In the genomic region with DNA sequence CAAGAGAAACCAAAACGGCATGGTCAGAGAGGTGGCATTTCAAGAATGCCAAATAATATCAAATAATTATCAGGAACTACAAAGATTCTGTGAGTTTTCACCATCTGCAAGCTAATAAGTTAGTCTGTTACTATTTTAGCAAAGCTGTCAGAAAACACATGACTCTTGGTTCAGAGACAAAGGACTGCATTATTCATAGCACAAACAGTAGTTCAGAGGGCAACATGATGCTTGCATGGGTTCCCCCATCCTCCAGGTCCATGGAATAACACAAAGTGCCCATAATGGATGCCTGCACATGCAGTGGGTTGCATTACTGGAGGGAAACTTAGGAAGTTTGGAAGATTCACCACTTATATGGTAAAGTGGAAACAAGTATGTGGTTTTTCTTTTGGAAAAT, we compare ENCODE assay signal across 19 cellular contexts.
A peak's percentile ranks its signal among the peaks of the same experiment; 100 is the strongest.
DNase-seq lines count a peak whose midpoint lies in the region; ATAC-seq and TF ChIP-seq lines count a peak whose summit lies in the region.
"Had no signal": no experiment of that assay in that cellular context is flagged by ENCODE, and none has a peak within 500 bp of the region (broad histone marks: within the 10 kb centered on the region; RNA-seq: fewer than 3 reads in every experiment).

No MANE protein-coding gene starts in this region.

- H3K4ac ChIP-seq in neuronal stem cell (ENCODE audit: low read length), result no peak overlapping the region

- peaks cover 0 to 1% of the 10 kb centered on the region in 2 donors for H3K9me3 ChIP-seq in neuronal stem cell (replicated peaks in 1 of 2; ENCODE audit: control insufficient read depth in 2 of 2, insufficient read depth in 1 of 2, low read depth in 1 of 2, low read length in 2 of 2)
- no peaks in the 10 kb centered on the region for H3K9me3 ChIP-seq in testis
- no peaks in the 10 kb centered on the region for H3K9me3 ChIP-seq in thyroid gland
- H3K9me3 ChIP-seq: BLaER1 had no signal

- H2AK5ac ChIP-seq in neuronal stem cell (ENCODE audit: low read depth, low read length), result no peak overlapping the region

- H3K4me2 ChIP-seq in neuronal stem cell (ENCODE audit: insufficient read depth, low read length, poor library complexity, severe bottlenecking), result no peak overlapping the region
- H3K4me2 ChIP-seq: BLaER1, GM23338 had no signal

- intact Hi-C loops in testis (cut with DNase I; ENCODE audit: low total_unique reads) (no loop called here), thyroid gland (cut with DNase I) (no loop called here)

- H2BK12ac ChIP-seq in neuronal stem cell (ENCODE audit: low read length), result no peak overlapping the region

- no peak overlapping the region for H2BK5ac ChIP-seq in neuronal stem cell (ENCODE audit: low read length)

- H2BK120ac ChIP-seq in neuronal stem cell (ENCODE audit: low read depth, low read length), result no peak overlapping the region

- H3K14ac ChIP-seq in neuronal stem cell (ENCODE audit: low read length), result no peak overlapping the region

- DNase-seq in EL (peak; percentile 5), fibroblast of pulmonary artery (ENCODE audit: low read depth) (peak; percentile 1), neuronal stem cell (ENCODE audit: low spot score) (no peak), testis (peak; percentile 55), T1000 (lab: John Stamatoyannopoulos, UW) (no peak), thyroid gland (no peak)
- DNase-seq: ACHN; CD8-positive, alpha-beta T cell; DMS79; NCI-H1417 treated with DMSO at 0.1 percent for 48 hours; NCI-H2029; NCI-H2171 treated with DMSO at 0.1 percent for 48 hours; NCI-H446 treated with DMSO at 0.1 percent for 48 hours; NK-92 treated with Interleukin-12 subunit alpha and Interleukin-12 subunit beta, amount 100 ng/mL, for 24 hours; SHP77 treated with DMSO at 0.1 percent for 48 hours had no signal

- H4K8ac ChIP-seq in neuronal stem cell (ENCODE audit: low read depth, low read length), result no peak overlapping the region

- H3K4me1 ChIP-seq in neuronal stem cell (ENCODE audit: control insufficient read depth in 2 of 2, insufficient read depth in 1 of 2, low read depth in 1 of 2, low read length in 2 of 2) (peaks cover 2 to 8% of the 10 kb centered on the region in 2 donors), testis (peaks cover 12% of the 10 kb centered on the region), thyroid gland (no peaks in the 10 kb centered on the region)
- H3K4me1 ChIP-seq: BLaER1 had no signal

- no peak overlapping the region for H4K91ac ChIP-seq in neuronal stem cell (ENCODE audit: low read depth, low read length, poor library complexity)

- H3K27me3 ChIP-seq in neuronal stem cell (ENCODE audit: control insufficient read depth in 3 of 3, insufficient read depth in 3 of 3, low read depth in 1 of 3, low read length in 3 of 3) (no peaks in the 10 kb centered on the region), testis (no peaks in the 10 kb centered on the region), thyroid gland (no peaks in the 10 kb centered on the region)
- H3K27me3 ChIP-seq: BLaER1 had no signal

- no peaks in the 10 kb centered on the region for H3K79me1 ChIP-seq in neuronal stem cell (ENCODE audit: low read depth, low read length)

- TF ChIP-seq POLR2A in testis (IDR thresholded peaks at IDR 0.05) (no peak), thyroid gland (IDR thresholded peaks at IDR 0.05) (no peak)

- no peak overlapping the region for H3K27ac ChIP-seq in neuronal stem cell (replicated peaks; ENCODE audit: low read length)
- peak overlapping the region; percentile 61 to 64 for H3K27ac ChIP-seq in testis
- H3K27ac ChIP-seq in thyroid gland, result no peak overlapping the region
- H3K27ac ChIP-seq: BLaER1 had no signal

- ATAC-seq in GM21528 (IDR thresholded peaks at IDR 0.05; ENCODE audit: low FRiP score, unreplicated experiment), result no peak
- ATAC-seq: CD8-positive, alpha-beta T cell; GM23338; K562 had no signal

- H3K9ac ChIP-seq in neuronal stem cell (ENCODE audit: low read depth, low read length, poor library complexity), result no peak overlapping the region
- H3K9ac ChIP-seq: BLaER1 had no signal

- peak overlapping the region; percentile 38 for H2AFZ ChIP-seq in neuronal stem cell (ENCODE audit: low read length)
- H2AFZ ChIP-seq: GM23338 had no signal

- H3K18ac ChIP-seq in neuronal stem cell (ENCODE audit: low read length), result no peak overlapping the region

- no peak overlapping the region for H2BK15ac ChIP-seq in neuronal stem cell (ENCODE audit: low read length)

- WGBS in neuronal stem cell (ENCODE audit: extremely low coverage in 2 of 2, insufficient read length in 2 of 2, insufficient replicate concordance in 1 of 2), 2 donors, result no CpG with 5 or more reads among the region's 1 CpG
- WGBS in testis, 2 donors, result 38 to 72% methylated on average over 1 of the region's 1 CpG
- WGBS in thyroid gland, 2 donors, result 77 to 79% methylated on average over 1 of the region's 1 CpG

- H3K36me3 ChIP-seq in neuronal stem cell (replicated peaks in 1 of 2; ENCODE audit: control insufficient read depth in 2 of 2, insufficient read depth in 2 of 2, low read length in 2 of 2) (no peaks in the 10 kb centered on the region), testis (ENCODE audit: low read depth, missing control alignments) (no peaks in the 10 kb centered on the region), thyroid gland (no peaks in the 10 kb centered on the region)
- H3K36me3 ChIP-seq: BLaER1 had no signal

- no peak overlapping the region for H3K4me3 ChIP-seq in fibroblast of pulmonary artery (replicated peaks; ENCODE audit: low read depth, low read length)
- H3K4me3 ChIP-seq in neuronal stem cell (ENCODE audit: low read length in 2 of 2), result no peak overlapping the region
- no peak overlapping the region for H3K4me3 ChIP-seq in testis
- no peak overlapping the region for H3K4me3 ChIP-seq in thyroid gland (replicated peaks in 1 of 3)
- H3K4me3 ChIP-seq: BLaER1, GM23338, K562 had no signal

- TF ChIP-seq CTCF in fibroblast of pulmonary artery (IDR thresholded peaks at IDR 0.05; ENCODE audit: low read length, missing control alignments), result no peak
- no peak for TF ChIP-seq CTCF in testis (IDR thresholded peaks at IDR 0.05)
- no peak for TF ChIP-seq CTCF in thyroid gland (IDR thresholded peaks at IDR 0.05)

- H3K23ac ChIP-seq in neuronal stem cell (ENCODE audit: low read depth, low read length, poor library complexity), result no peak overlapping the region

Comparison
In these comparisons a context has a peak if more than half of its experiments do, and no peak if none do; other contexts are left out.
1. DNase-seq: peak in EL (single experiment), fibroblast of pulmonary artery (single experiment) and testis (single experiment); none in neuronal stem cell (single experiment), T1000 (single experiment) and thyroid gland (0 of 2).
2. H3K27ac ChIP-seq: peak in testis (2 of 2); none in neuronal stem cell (single experiment) and thyroid gland (0 of 3).